ENCODE assay signal across 8 cellular contexts in genomic region chr16:15643453-15644305, GRCh38. TPM values are rescaled to one million over a fixed set of nuclear protein-coding genes. Genes with fewer than 3 reads are reported as not detected.
A peak's percentile ranks its signal among the peaks of the same experiment; 100 is the strongest.
DNase-seq lines count a peak whose midpoint lies in the region; ATAC-seq and TF ChIP-seq lines count a peak whose summit lies in the region.

No MANE protein-coding gene starts in this region.

- H3K4me3 ChIP-seq in MG63 (peak overlapping the region; percentile 72), iPS-20b (ENCODE audit: low read length) (peak overlapping the region; percentile 99), smooth muscle cell (peak overlapping the region; percentile 96)

- ATAC-seq in Right ventricle myocardium inferior (peak; percentile 70), HG03432 (IDR thresholded peaks at IDR 0.05; ENCODE audit: unreplicated experiment) (no peak)

- no peaks in the 10 kb centered on the region for H3K9me3 Mint-ChIP-seq in brain

- peak overlapping the region; percentile 94 for H3K4me2 ChIP-seq in smooth muscle cell

- H3K4me1 Mint-ChIP-seq in brain: peaks cover 40% of the 10 kb centered on the region

- peaks cover 15% of the 10 kb centered on the region for H3K27me3 Mint-ChIP-seq in brain

- H3K36me3 ChIP-seq in MG63 (peaks cover 4% of the 10 kb centered on the region), iPS-20b (ENCODE audit: insufficient read depth, low read depth, low read length) (peaks cover 6% of the 10 kb centered on the region), smooth muscle cell (ENCODE audit: low read depth) (no peaks in the 10 kb centered on the region)

- H3K9me3 ChIP-seq in MG63: no peaks in the 10 kb centered on the region
- no peaks in the 10 kb centered on the region for H3K9me3 ChIP-seq in iPS-20b (ENCODE audit: insufficient read depth, low read depth, low read length)
- H3K9me3 ChIP-seq in smooth muscle cell (replicated peaks; ENCODE audit: low read depth): no peaks in the 10 kb centered on the region

- peak overlapping the region; percentile 98 to 100 (median 99) for H3K27ac Mint-ChIP-seq in brain

- in situ Hi-C loops in SK-MEL-5 (cut with HindIII; ENCODE audit: low pct_unique_long_range_greater_than_20kb, low sequenced_read_pairs): no loop called here

- TF ChIP-seq CTCF in brain (conservative IDR thresholded peaks at IDR 0.05) (peak in 1 of 2 experiments; percentile 67), smooth muscle cell (IDR thresholded peaks at IDR 0.05; ENCODE audit: borderline replicate concordance, insufficient read depth, poor library complexity, severe bottlenecking) (peak; percentile 27)

- H3F3A ChIP-seq in smooth muscle cell (ENCODE audit: low read depth): peaks cover 8% of the 10 kb centered on the region

- H3K27ac ChIP-seq in iPS-20b (ENCODE audit: low read length): peak overlapping the region; percentile 95
- H3K27ac ChIP-seq in smooth muscle cell (ENCODE audit: low read depth): peak overlapping the region; percentile 99

- H4K20me1 ChIP-seq in smooth muscle cell (ENCODE audit: low read depth): peaks cover 20% of the 10 kb centered on the region

- no peak for DNase-seq in Right ventricle myocardium inferior (ENCODE audit: missing footprints)
- DNase-seq in cardiac septum (ENCODE audit: low spot score): no peak
- DNase-seq in MG63: peak; percentile 36
- peak; percentile 63 for DNase-seq in SK-MEL-5 (ENCODE audit: low read depth, low spot score)
- DNase-seq in smooth muscle cell (lab: John Stamatoyannopoulos, UW; ENCODE audit: unreplicated experiment): no peak

- peak overlapping the region; percentile 92 to 95 (median 93) for H3K4me3 Mint-ChIP-seq in brain

- WGBS in smooth muscle cell (ENCODE audit: low lambda C conversion rate): 13% methylated on average over 22 of the region's 22 CpGs

- H3K4me1 ChIP-seq in iPS-20b (ENCODE audit: insufficient read depth, low read length): peaks cover 9% of the 10 kb centered on the region
- H3K4me1 ChIP-seq in smooth muscle cell (ENCODE audit: low read depth): peaks cover 17% of the 10 kb centered on the region

- H3K36me3 Mint-ChIP-seq in brain: peaks cover 11% of the 10 kb centered on the region

- no peaks in the 10 kb centered on the region for H3K27me3 ChIP-seq in MG63
- H3K27me3 ChIP-seq in iPS-20b (ENCODE audit: insufficient read depth, low read length): no peaks in the 10 kb centered on the region
- no peaks in the 10 kb centered on the region for H3K27me3 ChIP-seq in smooth muscle cell (ENCODE audit: low read depth)

- peaks cover 28% of the 10 kb centered on the region for H3K79me2 ChIP-seq in smooth muscle cell (ENCODE audit: low read depth)

- intact Hi-C loops in Right ventricle myocardium inferior (cut with DNase I) (loop anchor here (2.0 to 5.0 kb wide), 4 partner anchors 34 to 216 kb away; no protein-coding TSS in a partner anchor), cardiac septum (cut with DNase I) (loop anchor here (2.0 kb wide), 2 partner anchors 29 to 217 kb away; no protein-coding TSS in a partner anchor)

- H3K9ac ChIP-seq in iPS-20b (ENCODE audit: low read depth, low read length) (peak overlapping the region; percentile 100), smooth muscle cell (ENCODE audit: low read depth) (peak overlapping the region; percentile 99)

- peak overlapping the region; percentile 96 for H2AFZ ChIP-seq in smooth muscle cell (ENCODE audit: low read depth)

RNA-seq across cellular contexts. Expression of gene MARF1, which starts 0.7 kb away (rescaled TPM):
- total RNA-seq in Right ventricle myocardium inferior (48.4 TPM), cardiac septum (39.7 TPM), smooth muscle cell (17.4 and 19.1 TPM in 2 replicates)
- total RNA-seq in MG63 (2014; rRNA removed; shearing (Covaris generic); ENCODE audit: low replicate concordance): 3.2 and 3.7 TPM in 2 replicates
- 11.1 and 15.9 TPM in 2 replicates for total RNA-seq in SK-MEL-5 (2014; rRNA removed; shearing (Covaris generic))
- polyA plus RNA-seq in SK-MEL-5 (2015; cell fraction: cytosol; rRNA removed): 18.3 and 24.9 TPM in 2 replicates
- 37.3 and 46.7 TPM in 2 replicates for polyA plus RNA-seq in SK-MEL-5 (2015; cell fraction: nucleus; rRNA removed)
- polyA plus RNA-seq in brain (ENCODE audit: insufficient read depth, low read depth, low replicate concordance) (31.6 TPM), smooth muscle cell (6.0 and 9.2 TPM in 2 replicates)

RNA-seq across cellular contexts. Expression of gene NDE1, which starts 6.4 kb away (rescaled TPM):
- 19.2 TPM for total RNA-seq in Right ventricle myocardium inferior
- total RNA-seq in cardiac septum: 26.8 TPM
- total RNA-seq in MG63 (2014; rRNA removed; shearing (Covaris generic); ENCODE audit: low replicate concordance): 20.1 and 34.4 TPM in 2 replicates
- 23.5 and 30.2 TPM in 2 replicates for total RNA-seq in SK-MEL-5 (2014; rRNA removed; shearing (Covaris generic))
- 66.5 and 68.3 TPM in 2 replicates for polyA plus RNA-seq in SK-MEL-5 (2015; cell fraction: cytosol; rRNA removed)
- 20.6 TPM in 2 replicates for polyA plus RNA-seq in SK-MEL-5 (2015; cell fraction: nucleus; rRNA removed)
- 79.2 TPM for polyA plus RNA-seq in brain (ENCODE audit: insufficient read depth, low read depth, low replicate concordance)
- 10.6 and 12.2 TPM in 2 replicates for total RNA-seq in smooth muscle cell
- 10.7 and 17.9 TPM in 2 replicates for polyA plus RNA-seq in smooth muscle cell

Comparison
In these comparisons a context has a peak if more than half of its experiments do, and no peak if none do; other contexts are left out.
1. DNase-seq: peak in MG63 (single experiment) and SK-MEL-5 (single experiment); none in Right ventricle myocardium inferior (single experiment), cardiac septum (single experiment) and smooth muscle cell (single experiment).
2. Peak in every context shown above with its lines, with median percentiles within 50 percentile points of each other: H3K4me3 ChIP-seq.